Comparison of ENCODE assay signal across 19 cellular contexts in genomic region chr5:145858929-145859328, GRCh38. TPM values are rescaled to one million over a fixed set of nuclear protein-coding genes. Genes with fewer than 3 reads are reported as not detected.
"Had no signal": no experiment of that assay in that cellular context is flagged by ENCODE, and none has a peak within 500 bp of the region (broad histone marks: within the 10 kb centered on the region; RNA-seq: fewer than 3 reads in every experiment).

No MANE protein-coding gene starts in this region.

- H3K36me3 ChIP-seq: ovary, vagina had no signal

- H3K9me3 ChIP-seq: ovary, vagina had no signal

- H3K27ac ChIP-seq: foreskin keratinocyte, ovary, vagina had no signal

- H3K27me3 ChIP-seq: foreskin keratinocyte, ovary, vagina had no signal

- H3K4me3 ChIP-seq: ovary, skin epidermis, vagina had no signal

- ATAC-seq: foreskin keratinocyte, left ventricle myocardium superior had no signal

- DNase-seq: activated B cell treated with CpG ODN at 0.5 μM for 24 hours; activated CD4-positive, alpha-beta T cell treated with anti-CD3 and anti-CD28 coated beads, Interleukin-2, amount 10 ng/mL, durations not matched to agents 24 days and 14 days; activated naive CD4-positive, alpha-beta T cell treated with anti-CD3 and anti-CD28 coated beads, Interleukin-2, amount 10 ng/mL, durations not matched to agents 7 days and 5 days; amniotic stem cell; endodermal cell; foreskin keratinocyte; head of caudate nucleus; kidney; left ventricle myocardium superior; mesendoderm; ovary; T1000 had no signal

RNA-seq across cellular contexts. Expression of gene GRXCR2, which starts 13.9 kb away (rescaled TPM):
- total RNA-seq: activated B cell treated with CpG ODN at 0.5 μM for 24 hours; activated CD4-positive, alpha-beta T cell treated with anti-CD3 and anti-CD28 coated beads, Interleukin-2, amount 10 ng/mL, durations not matched to agents 24 days and 14 days; activated T-helper 2 cell treated with anti-CD3 and anti-CD28 coated beads, Interferon-gamma antibody, Interleukin-2, Interleukin-4, amounts not matched to agents 10 μg/mL and 5 μg/mL and 100 μg/mL, durations not matched to agents 14 hours and 24 hours and 36 hours; cerebellum; dermis microvascular lymphatic vessel endothelial cell; endodermal cell; foreskin keratinocyte; kidney; ovary; renal cortical epithelial cell; vagina had no signal
- polyA plus RNA-seq: foreskin keratinocyte, neural cell, ovary had no signal

RNA-seq across cellular contexts. Expression of gene PRELID2, which starts 23.8 kb away (rescaled TPM):
- polyA plus RNA-seq: neural cell had no signal
